Comparison of ENCODE assay signal across 8 cellular contexts in the genomic region with DNA sequence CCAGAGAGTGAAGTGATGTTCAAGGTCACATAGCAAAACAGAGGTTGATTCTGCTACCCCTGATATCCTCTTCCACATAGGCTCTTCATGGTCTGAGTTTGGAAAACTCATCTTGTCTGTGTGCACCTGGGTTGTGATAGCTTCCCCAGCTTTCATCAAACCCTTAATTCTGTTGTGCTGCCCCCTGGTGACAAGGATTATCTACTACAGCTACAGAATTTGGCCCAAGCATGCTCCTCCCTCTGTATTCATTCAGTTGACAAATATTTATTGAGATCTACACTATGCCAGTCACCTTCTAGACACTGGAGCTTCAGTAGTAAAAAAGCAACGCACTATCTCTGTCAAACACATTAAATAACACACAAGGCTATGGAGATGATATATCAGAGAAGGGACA. TPM values are rescaled to one million over a fixed set of nuclear protein-coding genes. Genes with fewer than 3 reads are reported as not detected.
DNase-seq lines count a peak whose midpoint lies in the region; ATAC-seq and TF ChIP-seq lines count a peak whose summit lies in the region.

No MANE protein-coding gene starts in this region.

- no peak overlapping the region for H3K4me3 ChIP-seq in H7 (ENCODE audit: insufficient read depth, low read depth, low read length)
- no peak overlapping the region for H3K4me3 ChIP-seq in SJSA1
- H3K4me3 ChIP-seq in adrenal gland, result no peak overlapping the region
- no peak overlapping the region for H3K4me3 ChIP-seq in right cardiac atrium (ENCODE audit: low read length)
- no peak overlapping the region for H3K4me3 ChIP-seq in sigmoid colon

- H3K27me3 ChIP-seq in H7 (ENCODE audit: control insufficient read depth, insufficient read depth, low read length) (no peaks in the 10 kb centered on the region), SJSA1 (replicated peaks) (0 out of 2 replicates have a peak, but pooled peaks cover 4% of the 10 kb centered on the region), adrenal gland (no peaks in the 10 kb centered on the region), right cardiac atrium (ENCODE audit: control insufficient read depth, insufficient read depth) (no peaks in the 10 kb centered on the region), sigmoid colon (no peaks in the 10 kb centered on the region)

- H3K27ac ChIP-seq in SJSA1, result no peak overlapping the region
- no peak overlapping the region for H3K27ac ChIP-seq in adrenal gland
- H3K27ac ChIP-seq in right cardiac atrium (ENCODE audit: low read length), result no peak overlapping the region
- H3K27ac ChIP-seq in sigmoid colon, result no peak overlapping the region

- WGBS in adrenal gland, 4 donors, result 0 to 1% (median 0%) methylated on average over 1 of the region's 1 CpG
- 4% methylated on average over 1 of the region's 1 CpG for WGBS in right cardiac atrium
- WGBS in sigmoid colon, 2 donors, result 1% methylated on average over 1 of the region's 1 CpG

- no peak for TF ChIP-seq POLR2A in adrenal gland (IDR thresholded peaks at IDR 0.05)
- no peak for TF ChIP-seq POLR2A in sigmoid colon (IDR thresholded peaks at IDR 0.05)

- no peaks in the 10 kb centered on the region for H3K36me3 ChIP-seq in H7 (replicated peaks; ENCODE audit: control insufficient read depth, insufficient read depth, low read length)
- no peaks in the 10 kb centered on the region for H3K36me3 ChIP-seq in SJSA1
- no peaks in the 10 kb centered on the region for H3K36me3 ChIP-seq in adrenal gland (replicated peaks in 1 of 2)
- no peaks in the 10 kb centered on the region for H3K36me3 ChIP-seq in sigmoid colon

- intact Hi-C loops in adrenal gland (cut with DNase I), result loop anchor here (2.0 to 5.0 kb wide), 3 partner anchors 92 to 109 kb away; no protein-coding TSS in a partner anchor
- intact Hi-C loops in right cardiac atrium (cut with DNase I), result loop anchor here (2.0 to 5.0 kb wide), 3 partner anchors 92 to 109 kb away; no protein-coding TSS in a partner anchor
- intact Hi-C loops in sigmoid colon (cut with DNase I), result loop anchor here (2.0 kb wide), 1 partner anchor 109 kb away; no protein-coding TSS in a partner anchor

- DNase-seq in NCI-H510A treated with DMSO at 0.1 percent for 48 hours (lab: John Stamatoyannopoulos, UW), result peak; percentile 46
- no peak for DNase-seq in NCI-H510A (lab: John Stamatoyannopoulos, UW)
- DNase-seq in H7, result peak; percentile 67
- peak; percentile 68 for DNase-seq in LoVo (ENCODE audit: low spot score)
- DNase-seq in SJSA1 (ENCODE audit: low read depth in 1 of 2, low spot score in 2 of 2), result peak; percentile 42 to 47
- DNase-seq in adrenal gland, result peak; percentile 44 to 83 (median 68)
- DNase-seq in right cardiac atrium, result peak in 1 of 3 donors; percentile 11
- DNase-seq in sigmoid colon, result peak; percentile 66

- H3K9me3 ChIP-seq in SJSA1 (replicated peaks), result no peaks in the 10 kb centered on the region
- no peaks in the 10 kb centered on the region for H3K9me3 ChIP-seq in adrenal gland (replicated peaks in 1 of 3)
- no peaks in the 10 kb centered on the region for H3K9me3 ChIP-seq in right cardiac atrium (ENCODE audit: control insufficient read depth, low read length)
- no peaks in the 10 kb centered on the region for H3K9me3 ChIP-seq in sigmoid colon

- peak; percentile 63 to 84 (median 68) for TF ChIP-seq CTCF in adrenal gland (IDR thresholded peaks at IDR 0.05)
- peak; percentile 20 to 69 (median 54) for TF ChIP-seq CTCF in sigmoid colon (IDR thresholded peaks at IDR 0.05)

- H3K4me1 ChIP-seq in SJSA1 (replicated peaks) (no peaks in the 10 kb centered on the region), adrenal gland (replicated peaks in 1 of 2) (no peaks in the 10 kb centered on the region), right cardiac atrium (ENCODE audit: control insufficient read depth, insufficient read depth, low read length) (no peaks in the 10 kb centered on the region), sigmoid colon (no peaks in the 10 kb centered on the region)

- no peak for TF ChIP-seq EP300 in sigmoid colon (IDR thresholded peaks at IDR 0.05)

- peak; percentile 33 to 59 for ATAC-seq in right cardiac atrium

RNA-seq across cellular contexts. Expression of a gene that starts 50.4 kb away (rescaled TPM):
- total RNA-seq in H7 (2014; rRNA removed; shearing (Covaris generic)), result 0.89 and 1.8 TPM in 2 replicates
- total RNA-seq in SJSA1 (2014; rRNA removed; shearing (Covaris generic)), result 0.60 and 2.1 TPM in 2 replicates
- 10 to 100 TPM; 19.9 to 42.2 (median 34.0) TPM for total RNA-seq in adrenal gland
- polyA plus RNA-seq in adrenal gland, result 10 to 100 TPM; 10.2 to 42.2 (median 13.6) TPM
- total RNA-seq in right cardiac atrium, result 1 to 10 TPM; 4.7 to 8.3 (median 7.5) TPM
- 6.9 TPM for polyA plus RNA-seq in right cardiac atrium
- total RNA-seq in sigmoid colon, result 10 to 100 TPM in 2 of 4 donors, 1 to 10 TPM in 2; 6.4 to 11.9 (median 10.1) TPM
- 10 to 100 TPM; 36.1 to 91.3 (median 76.9) TPM for polyA plus RNA-seq in sigmoid colon

RNA-seq across cellular contexts. Expression of a gene that starts 60.0 kb away (rescaled TPM):
- 0.11 and 0.28 TPM in 2 replicates for total RNA-seq in H7 (2014; rRNA removed; shearing (Covaris generic))
- total RNA-seq in SJSA1 (2014; rRNA removed; shearing (Covaris generic)), result not detected in 2 replicates
- total RNA-seq in adrenal gland (not detected), right cardiac atrium (1 to 10 TPM in 2 of 4 donors, under 1 TPM in 1, not detected in 1; 0.51 to 1.1 (median 1.0) TPM), sigmoid colon (not detected)
- polyA plus RNA-seq in adrenal gland (not detected), right cardiac atrium (3.3 TPM), sigmoid colon (not detected)
